Comparison of ENCODE assay signal across 27 cellular contexts in the genomic region with DNA sequence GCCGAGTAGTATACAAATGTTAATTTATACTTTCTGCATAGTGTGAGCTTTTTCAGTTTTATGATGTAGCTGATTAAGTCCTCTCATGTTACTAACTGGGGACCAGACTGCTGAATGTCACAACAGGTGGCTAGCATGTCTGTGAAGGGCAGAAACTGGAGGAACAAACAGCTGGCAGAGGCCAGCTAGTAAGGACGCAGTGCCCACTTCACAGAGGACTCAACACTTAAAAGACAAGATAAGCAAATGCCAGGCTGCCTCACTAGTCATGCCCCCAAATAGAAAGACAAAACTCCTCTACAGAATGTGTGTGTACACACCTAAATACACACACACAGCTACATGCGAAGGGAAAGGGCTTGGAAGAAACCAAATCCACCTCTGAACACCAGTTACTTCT.
A peak's percentile ranks its signal among the peaks of the same experiment; 100 is the strongest.
DNase-seq lines count a peak whose midpoint lies in the region; ATAC-seq and TF ChIP-seq lines count a peak whose summit lies in the region.
"Had no signal": no experiment of that assay in that cellular context is flagged by ENCODE, and none has a peak within 500 bp of the region (broad histone marks: within the 10 kb centered on the region; RNA-seq: fewer than 3 reads in every experiment).

No MANE protein-coding gene starts in this region.

- POLR2A ChIA-PET in HEK293 (lab: Yijun Ruan, JAX), result no interaction called here
- POLR2A ChIA-PET in activated CD4-positive, alpha-beta memory T cell treated with anti-CD3 and anti-CD28 coated beads, Interleukin-2, amount 10 ng/mL, durations not matched to agents 7 days and 5 days (lab: Charles Lee), result no interaction called here

- H4K20me1 ChIP-seq in GM23338 (replicated peaks; ENCODE audit: insufficient read depth) (no peaks in the 10 kb centered on the region; the same call in 1 of the 2 replicates), hepatocyte (ENCODE audit: insufficient read depth, poor library complexity, severe bottlenecking) (no peaks in the 10 kb centered on the region)
- H4K20me1 ChIP-seq: BLaER1 had no signal

- CTCF ChIA-PET in HEK293 (lab: Yijun Ruan, JAX), result interaction anchor here (0.6 to 0.9 kb wide), 4 partner anchors 50 to 855 kb away, joined by 3 to 5 read pairs (median 3); no protein-coding TSS in a partner anchor
- CTCF ChIA-PET in activated CD4-positive, alpha-beta memory T cell treated with anti-CD3 and anti-CD28 coated beads, Interleukin-2, amount 10 ng/mL, durations not matched to agents 7 days and 5 days (lab: Charles Lee), result no interaction called here

- no peak overlapping the region for H3K4me3 Mint-ChIP-seq in GM23338
- H3K4me3 Mint-ChIP-seq in activated CD4-positive, alpha-beta memory T cell treated with anti-CD3 and anti-CD28 coated beads, Interleukin-2, amount 10 ng/mL, durations not matched to agents 7 days and 5 days, result no peak overlapping the region
- H3K4me3 Mint-ChIP-seq: CD4-positive, alpha-beta memory T cell had no signal

- H3K79me2 ChIP-seq in GM23338 (replicated peaks; ENCODE audit: insufficient read depth) (no peaks in the 10 kb centered on the region), hepatocyte (no peaks in the 10 kb centered on the region)

- ATAC-seq in GM23338, result no peak
- ATAC-seq: HCT116, HepG2 had no signal

- H2AFZ ChIP-seq in GM23338 (no peak overlapping the region), hepatocyte (no peak overlapping the region)

- no peaks in the 10 kb centered on the region for H3K27me3 ChIP-seq in GM23338 (ENCODE audit: insufficient read depth)
- no peaks in the 10 kb centered on the region for H3K27me3 ChIP-seq in hepatocyte
- H3K27me3 ChIP-seq: BLaER1 had no signal

- H3K4me3 ChIP-seq in HEK293 (ENCODE audit: low read depth, low read length) (no peak overlapping the region), GM23338 (no peak overlapping the region), hepatocyte (no peak overlapping the region)
- H3K4me3 ChIP-seq: BLaER1, SK-N-MC had no signal

- no peaks in the 10 kb centered on the region for H3K4me1 Mint-ChIP-seq in GM23338
- no peaks in the 10 kb centered on the region for H3K4me1 Mint-ChIP-seq in activated CD4-positive, alpha-beta memory T cell treated with anti-CD3 and anti-CD28 coated beads, Interleukin-2, amount 10 ng/mL, durations not matched to agents 7 days and 5 days
- H3K4me1 Mint-ChIP-seq: CD4-positive, alpha-beta memory T cell had no signal

- 0 out of 2 replicates have a peak, but pooled peaks cover 4% of the 10 kb centered on the region for H3K9me2 ChIP-seq in GM23338 (ENCODE audit: insufficient read depth)
- no peaks in the 10 kb centered on the region for H3K9me2 ChIP-seq in hepatocyte (replicated peaks; ENCODE audit: insufficient read depth)

- no peaks in the 10 kb centered on the region for H3K36me3 ChIP-seq in HEK293 (ENCODE audit: control insufficient read depth in 2 of 2, insufficient read depth in 1 of 2, low read length in 2 of 2)
- no peaks in the 10 kb centered on the region for H3K36me3 ChIP-seq in GM23338 (ENCODE audit: insufficient read depth)
- H3K36me3 ChIP-seq in hepatocyte (replicated peaks; ENCODE audit: insufficient read depth, low read depth), result no peaks in the 10 kb centered on the region
- H3K36me3 ChIP-seq: BLaER1 had no signal

- TF ChIP-seq CTCF in HEK293 (tag by site-specific recombination; IDR thresholded peaks at IDR 0.05), result no peak
- no peak for TF ChIP-seq CTCF in GM23338 (conservative IDR thresholded peaks at IDR 0.05; ENCODE audit: low read depth in 2 of 2)
- no peak for TF ChIP-seq CTCF in hepatocyte (IDR thresholded peaks at IDR 0.05; ENCODE audit: poor library complexity)

- peaks cover 5% of the 10 kb centered on the region for H3K27me3 Mint-ChIP-seq in GM23338 (ENCODE audit: insufficient read depth, low read depth, poor library complexity)
- H3K27me3 Mint-ChIP-seq in activated CD4-positive, alpha-beta memory T cell treated with anti-CD3 and anti-CD28 coated beads, Interleukin-2, amount 10 ng/mL, durations not matched to agents 7 days and 5 days, result peaks cover 2% of the 10 kb centered on the region

- no peaks in the 10 kb centered on the region for H3F3A ChIP-seq in GM23338 (replicated peaks; ENCODE audit: low read depth)

- H3K27ac Mint-ChIP-seq in GM23338, result no peak overlapping the region
- H3K27ac Mint-ChIP-seq in activated CD4-positive, alpha-beta memory T cell treated with anti-CD3 and anti-CD28 coated beads, Interleukin-2, amount 10 ng/mL, durations not matched to agents 7 days and 5 days, result no peak overlapping the region
- H3K27ac Mint-ChIP-seq: CD4-positive, alpha-beta memory T cell had no signal

- H3K4me1 ChIP-seq in HEK293 (ENCODE audit: control insufficient read depth, insufficient read depth, low read length) (no peaks in the 10 kb centered on the region), GM23338 (ENCODE audit: insufficient read depth) (no peaks in the 10 kb centered on the region), hepatocyte (ENCODE audit: insufficient read depth) (no peaks in the 10 kb centered on the region)
- H3K4me1 ChIP-seq: BLaER1, Caco-2 had no signal

- DNase-seq in DMS 273 (lab: John Stamatoyannopoulos, UW; ENCODE audit: unreplicated experiment), result peak; percentile 17
- no peak for DNase-seq in DMS 273 treated with DMSO at 0.1 percent for 48 hours (lab: John Stamatoyannopoulos, UW)
- DNase-seq in RPMI8226, result peak; percentile 40
- DNase-seq in myocyte (ENCODE audit: low read depth), result peak; percentile 64
- no peak for DNase-seq in GM23338 (ENCODE audit: low spot score)
- DNase-seq in activated CD4-positive, alpha-beta memory T cell treated with anti-CD3 and anti-CD28 coated beads, Interleukin-2, amount 10 ng/mL, durations not matched to agents 7 days and 5 days, result no peak
- DNase-seq in hepatocyte (ENCODE audit: low spot score), result no peak
- DNase-seq: ACHN; Caco-2; CD4-positive, alpha-beta memory T cell; DMS153; KBM-7; MM.1S; NCI-H1048; NCI-H1436 treated with DMSO at 0.1 percent for 48 hours; NCI-H2029 treated with DMSO at 0.1 percent for 48 hours; NCI-H226; NCI-H510A treated with DMSO at 0.1 percent for 48 hours; NCI-H82; OCI-M1; SHP77 treated with DMSO at 0.1 percent for 48 hours had no signal

- H3K27ac ChIP-seq in HEK293 (ENCODE audit: extremely low read depth, low read depth, low read length) (no peak overlapping the region), GM23338 (ENCODE audit: low read depth) (no peak overlapping the region), hepatocyte (no peak overlapping the region)
- H3K27ac ChIP-seq: 22Rv1, BLaER1, SK-N-MC had no signal

- peaks cover 19% of the 10 kb centered on the region for H3K36me3 Mint-ChIP-seq in GM23338 (ENCODE audit: low read depth)
- no peaks in the 10 kb centered on the region for H3K36me3 Mint-ChIP-seq in activated CD4-positive, alpha-beta memory T cell treated with anti-CD3 and anti-CD28 coated beads, Interleukin-2, amount 10 ng/mL, durations not matched to agents 7 days and 5 days (ENCODE audit: low read depth)
- H3K36me3 Mint-ChIP-seq: CD4-positive, alpha-beta memory T cell had no signal

- H3K4me2 ChIP-seq in GM23338 (no peak overlapping the region), hepatocyte (no peak overlapping the region)
- H3K4me2 ChIP-seq: BLaER1 had no signal

- H3K9me3 Mint-ChIP-seq in GM23338, result peaks cover 32% of the 10 kb centered on the region
- H3K9me3 Mint-ChIP-seq in activated CD4-positive, alpha-beta memory T cell treated with anti-CD3 and anti-CD28 coated beads, Interleukin-2, amount 10 ng/mL, durations not matched to agents 7 days and 5 days, result peaks cover 5% of the 10 kb centered on the region

- H3K9me3 ChIP-seq in HEK293 (ENCODE audit: control insufficient read depth, insufficient read depth, low read depth, low read length), result no peaks in the 10 kb centered on the region
- H3K9me3 ChIP-seq in hepatocyte (ENCODE audit: low read depth), result no peaks in the 10 kb centered on the region
- H3K9me3 ChIP-seq: Caco-2 had no signal

- WGBS in hepatocyte (ENCODE audit: low lambda C conversion rate, missing lambda C conversion rate), result 91% methylated on average over 3 of the region's 3 CpGs

TF ChIP-seq in HEK293, 187 proteins besides CTCF, POLR2A, EP300 and RAD21:
- no peak for TF ChIP-seq ZNF596 (tag by site-specific recombination; IDR thresholded peaks at IDR 0.05)
- peak; percentile 69 for TF ChIP-seq SCRT2 (tag by site-specific recombination; IDR thresholded peaks at IDR 0.05)
- TF ChIP-seq HOXC10 (CRISPR knock-in tag; IDR thresholded peaks at IDR 0.05), result no peak
- TF ChIP-seq KLF9 (tag by site-specific recombination; IDR thresholded peaks at IDR 0.05; ENCODE audit: low read depth), result no peak
- TF ChIP-seq ZNF830 (tag by site-specific recombination; IDR thresholded peaks at IDR 0.05; ENCODE audit: low read depth), result no peak
- peak; percentile 72 for TF ChIP-seq SCRT1 (tag by site-specific recombination; IDR thresholded peaks at IDR 0.05; ENCODE audit: borderline replicate concordance)

TF ChIP-seq in GM23338, 12 proteins besides CTCF, POLR2A, EP300 and RAD21 (continues in another document):
- TF ChIP-seq POLR2AphosphoS5 (IDR thresholded peaks at IDR 0.05; ENCODE audit: low read depth) (no peak), CREB1 (CRISPR knock-in tag; IDR thresholded peaks at IDR 0.05; ENCODE audit: low read depth) (no peak), NANOG (IDR thresholded peaks at IDR 0.05; ENCODE audit: borderline replicate concordance) (no peak), STAT1 (IDR thresholded peaks at IDR 0.05; ENCODE audit: unreplicated experiment) (no peak)
- TF ChIP-seq, protein P1, sequence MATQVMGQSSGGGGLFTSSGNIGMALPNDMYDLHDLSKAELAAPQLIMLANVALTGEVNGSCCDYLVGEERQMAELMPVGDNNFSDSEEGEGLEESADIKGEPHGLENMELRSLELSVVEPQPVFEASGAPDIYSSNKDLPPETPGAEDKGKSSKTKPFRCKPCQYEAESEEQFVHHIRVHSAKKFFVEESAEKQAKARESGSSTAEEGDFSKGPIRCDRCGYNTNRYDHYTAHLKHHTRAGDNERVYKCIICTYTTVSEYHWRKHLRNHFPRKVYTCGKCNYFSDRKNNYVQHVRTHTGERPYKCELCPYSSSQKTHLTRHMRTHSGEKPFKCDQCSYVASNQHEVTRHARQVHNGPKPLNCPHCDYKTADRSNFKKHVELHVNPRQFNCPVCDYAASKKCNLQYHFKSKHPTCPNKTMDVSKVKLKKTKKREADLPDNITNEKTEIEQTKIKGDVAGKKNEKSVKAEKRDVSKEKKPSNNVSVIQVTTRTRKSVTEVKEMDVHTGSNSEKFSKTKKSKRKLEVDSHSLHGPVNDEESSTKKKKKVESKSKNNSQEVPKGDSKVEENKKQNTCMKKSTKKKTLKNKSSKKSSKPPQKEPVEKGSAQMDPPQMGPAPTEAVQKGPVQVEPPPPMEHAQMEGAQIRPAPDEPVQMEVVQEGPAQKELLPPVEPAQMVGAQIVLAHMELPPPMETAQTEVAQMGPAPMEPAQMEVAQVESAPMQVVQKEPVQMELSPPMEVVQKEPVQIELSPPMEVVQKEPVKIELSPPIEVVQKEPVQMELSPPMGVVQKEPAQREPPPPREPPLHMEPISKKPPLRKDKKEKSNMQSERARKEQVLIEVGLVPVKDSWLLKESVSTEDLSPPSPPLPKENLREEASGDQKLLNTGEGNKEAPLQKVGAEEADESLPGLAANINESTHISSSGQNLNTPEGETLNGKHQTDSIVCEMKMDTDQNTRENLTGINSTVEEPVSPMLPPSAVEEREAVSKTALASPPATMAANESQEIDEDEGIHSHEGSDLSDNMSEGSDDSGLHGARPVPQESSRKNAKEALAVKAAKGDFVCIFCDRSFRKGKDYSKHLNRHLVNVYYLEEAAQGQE (IDR thresholded peaks at IDR 0.05; ENCODE audit: unreplicated experiment), result no peak

Comparison
In these comparisons a context has a peak if more than half of its experiments do, and no peak if none do; other contexts are left out.
1. DNase-seq: peak in DMS 273 (single experiment), RPMI8226 (single experiment) and myocyte (single experiment); none in DMS 273 treated with DMSO at 0.1 percent for 48 hours (single experiment), GM23338 (single experiment), activated CD4-positive, alpha-beta memory T cell treated with anti-CD3 and anti-CD28 coated beads, Interleukin-2, amount 10 ng/mL, durations not matched to agents 7 days and 5 days (single experiment) and hepatocyte (single experiment).